ENCODE assay signal across 8 cellular contexts in genomic region chr15:41558400-41559238, GRCh38. TPM values are rescaled to one million over a fixed set of nuclear protein-coding genes. Genes with fewer than 3 reads are reported as not detected.
DNase-seq lines count a peak whose midpoint lies in the region; ATAC-seq and TF ChIP-seq lines count a peak whose summit lies in the region.

Gene TYRO3 (plus strand): TSS chr15:41559212. CDS start chr15:41559258, 46 bp downstream.

- no peaks in the 10 kb centered on the region for H3K36me3 Mint-ChIP-seq in activated CD8-positive, alpha-beta T cell treated with anti-CD3 and anti-CD28 coated beads, Interleukin-2, amount 10 ng/mL, durations not matched to agents 7 days and 5 days (ENCODE audit: low read depth)

- no peak within 1 kb of the TSS for H3K27ac ChIP-seq in ectodermal cell (ENCODE audit: insufficient read depth, low read depth, low read length, poor library complexity, severe bottlenecking)

- peaks cover 4% of the 10 kb centered on the region for H3K36me3 ChIP-seq in ectodermal cell (ENCODE audit: control insufficient read depth, insufficient read depth, low read length)

- TF ChIP-seq CTCF in GM12865 (IDR thresholded peaks at IDR 0.05; ENCODE audit: insufficient read depth, low read depth, low read length, missing control alignments) (no peak), NB4 (IDR thresholded peaks at IDR 0.05; ENCODE audit: low read depth, low read length) (no peak)

- WGBS in ectodermal cell, 2 experiments = 1% methylated on average over 81 of the region's 81 CpGs

- H3K4me3 Mint-ChIP-seq in activated CD8-positive, alpha-beta T cell treated with anti-CD3 and anti-CD28 coated beads, Interleukin-2, amount 10 ng/mL, durations not matched to agents 7 days and 5 days = peak within 1 kb of the TSS; percentile 74

- H3K27me3 ChIP-seq in ectodermal cell (ENCODE audit: control insufficient read depth, insufficient read depth, low read length, poor library complexity, severe bottlenecking) = no peaks in the 10 kb centered on the region

- no peaks in the 10 kb centered on the region for H3K9me3 ChIP-seq in ectodermal cell (ENCODE audit: control insufficient read depth, low read length)

- DNase-seq in GM12865 (ENCODE audit: low read depth) (peak; percentile 46), NB4 (ENCODE audit: low read depth) (peak; percentile 68), medulla oblongata (ENCODE audit: extremely low spot score) (peak; percentile 80)
- DNase-seq in activated CD8-positive, alpha-beta T cell treated with anti-CD3 and anti-CD28 coated beads, Interleukin-2, amount 10 ng/mL, durations not matched to agents 7 days and 5 days = peak; percentile 67
- DNase-seq in stimulated activated CD4-positive, alpha-beta T cell treated with anti-CD3 and anti-CD28 coated beads, TNF-alpha, amount 100 ng/mL, for 24 hours (ENCODE audit: low read depth in 3 of 3) = peak; percentile 46 to 72 (median 51)

- POLR2A ChIA-PET in activated CD8-positive, alpha-beta T cell treated with anti-CD3 and anti-CD28 coated beads, Interleukin-2, amount 10 ng/mL, durations not matched to agents 7 days and 5 days (lab: Charles Lee) = interaction anchor here (1.8 kb wide), 1 partner anchor 15 kb away, joined by 13 read pairs; the partner anchor contains the start of gene RPAP1

- H3K27ac Mint-ChIP-seq in activated CD8-positive, alpha-beta T cell treated with anti-CD3 and anti-CD28 coated beads, Interleukin-2, amount 10 ng/mL, durations not matched to agents 7 days and 5 days = peak within 1 kb of the TSS; percentile 65

- peaks cover 36% of the 10 kb centered on the region for H3K4me1 ChIP-seq in ectodermal cell (ENCODE audit: control insufficient read depth, insufficient read depth, low read length)

- no peaks in the 10 kb centered on the region for H3K9me3 Mint-ChIP-seq in activated CD8-positive, alpha-beta T cell treated with anti-CD3 and anti-CD28 coated beads, Interleukin-2, amount 10 ng/mL, durations not matched to agents 7 days and 5 days (ENCODE audit: insufficient read depth)

- CTCF ChIA-PET in activated CD8-positive, alpha-beta T cell treated with anti-CD3 and anti-CD28 coated beads, Interleukin-2, amount 10 ng/mL, durations not matched to agents 7 days and 5 days (lab: Charles Lee) = interaction anchor here (0.7 to 2.4 kb wide), 23 partner anchors 8 to 378 kb away, joined by 3 to 15 read pairs (median 4); partner anchors contain the start of gene MAPKBP1

- H3K4me3 ChIP-seq in GM12865 (ENCODE audit: low read depth, low read length) = peak within 1 kb of the TSS; percentile 44
- H3K4me3 ChIP-seq in NB4 (ENCODE audit: low read depth, low read length) = peak within 1 kb of the TSS; percentile 37
- H3K4me3 ChIP-seq in ectodermal cell (ENCODE audit: insufficient read depth, low read depth, low read length) = peak within 1 kb of the TSS; percentile 72

- peak; percentile 74 for ATAC-seq in activated CD8-positive, alpha-beta T cell treated with anti-CD3 and anti-CD28 coated beads, Interleukin-2, amount 10 ng/mL, durations not matched to agents 7 days and 5 days
- ATAC-seq in HG02852 (IDR thresholded peaks at IDR 0.05; ENCODE audit: unreplicated experiment) (no peak), GM18517 (IDR thresholded peaks at IDR 0.05; ENCODE audit: unreplicated experiment) (no peak)

- H3K4me1 Mint-ChIP-seq in activated CD8-positive, alpha-beta T cell treated with anti-CD3 and anti-CD28 coated beads, Interleukin-2, amount 10 ng/mL, durations not matched to agents 7 days and 5 days (ENCODE audit: low read depth) = peaks cover 22% of the 10 kb centered on the region

- H3K27me3 Mint-ChIP-seq in activated CD8-positive, alpha-beta T cell treated with anti-CD3 and anti-CD28 coated beads, Interleukin-2, amount 10 ng/mL, durations not matched to agents 7 days and 5 days (ENCODE audit: low read depth) = peaks cover 50% of the 10 kb centered on the region

- no peak for TF ChIP-seq POLR2A in NB4 (IDR thresholded peaks at IDR 0.05; ENCODE audit: extremely low read depth, insufficient read length)

RNA-seq across cellular contexts. Expression of gene TYRO3, which starts in this region (rescaled TPM):
- total RNA-seq in activated CD8-positive, alpha-beta T cell treated with anti-CD3 and anti-CD28 coated beads, Interleukin-2, amount 10 ng/mL, durations not matched to agents 7 days and 5 days = under 1 TPM; 0.29 to 0.71 TPM
- 111 TPM for polyA plus RNA-seq in ectodermal cell (2013, experiment 1 of 4)
- 131 TPM for polyA plus RNA-seq in ectodermal cell (2013, experiment 2 of 4)
- 99.3 TPM for polyA plus RNA-seq in ectodermal cell (2013, experiment 3 of 4)
- polyA plus RNA-seq in ectodermal cell (2013, experiment 4 of 4) = 103 TPM

Comparison
In these comparisons a context has a peak if more than half of its experiments do, and no peak if none do; other contexts are left out.
1. Peak in DNase-seq and ATAC-seq in activated CD8-positive, alpha-beta T cell treated with anti-CD3 and anti-CD28 coated beads, Interleukin-2, amount 10 ng/mL, durations not matched to agents 7 days and 5 days; RNA of the gene not detected or under 1 TPM.